Comparison of ENCODE assay signal across 17 cellular contexts in the genomic region with DNA sequence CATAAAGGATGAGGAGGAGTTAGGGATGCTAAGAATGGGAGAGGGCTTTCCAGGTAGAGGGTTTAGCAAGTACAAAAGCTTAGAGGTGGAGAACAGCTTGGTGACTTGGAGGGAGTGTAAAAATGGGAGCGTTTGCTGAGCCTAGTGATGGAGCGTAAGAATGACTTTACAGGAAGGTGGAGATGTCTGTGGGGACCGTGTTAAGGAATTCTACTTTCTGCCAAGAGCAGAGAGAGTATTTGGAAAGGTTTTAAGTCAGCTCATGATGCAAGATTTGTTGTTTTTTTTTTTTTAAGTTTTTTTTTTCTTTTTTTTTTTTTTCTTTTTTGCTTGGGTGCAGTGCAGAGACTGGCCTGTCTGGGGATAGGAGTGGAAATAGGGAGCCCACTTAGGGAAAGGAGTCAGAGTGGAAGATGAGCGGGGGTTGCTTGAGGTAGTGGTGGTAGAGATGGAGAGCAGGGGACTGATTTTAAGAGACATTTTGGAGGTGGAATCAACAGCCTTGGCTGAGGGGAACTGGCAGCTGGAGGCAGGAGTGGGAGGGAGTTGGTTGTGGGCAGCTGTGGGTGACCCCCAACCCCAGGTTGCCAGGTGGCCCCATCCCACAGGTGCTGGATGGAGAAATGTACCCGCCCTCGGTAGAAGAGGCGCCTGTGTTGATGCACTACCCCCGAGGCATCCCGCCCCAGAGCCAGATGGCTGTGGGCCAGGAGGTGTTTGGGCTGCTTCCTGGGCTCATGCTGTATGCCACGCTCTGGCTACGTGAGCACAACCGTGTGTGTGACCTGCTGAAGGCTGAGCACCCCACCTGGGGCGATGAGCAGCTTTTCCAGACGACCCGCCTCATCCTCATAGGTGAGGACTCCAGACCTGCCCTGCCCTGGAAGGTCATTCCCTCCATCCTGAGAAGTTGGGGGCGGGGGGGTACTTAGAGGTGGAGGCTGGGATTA. TPM values are rescaled to one million over a fixed set of nuclear protein-coding genes. Genes with fewer than 3 reads are reported as not detected.
DNase-seq lines count a peak whose midpoint lies in the region; ATAC-seq, FAIRE-seq and TF ChIP-seq lines count a peak whose summit lies in the region.
"Had no signal": no experiment of that assay in that cellular context is flagged by ENCODE, and none has a peak within 500 bp of the region (broad histone marks: within the 10 kb centered on the region; RNA-seq: fewer than 3 reads in every experiment).

No MANE protein-coding gene starts in this region.

- H2AFZ ChIP-seq in K562 (ENCODE audit: low read depth, low read length), result 0 out of 2 replicates have a peak overlapping the region, but pooled peaks have one; percentile 27

- peak; percentile 29 for FAIRE-seq in K562 (lab: Jason Lieb, UNC)

- no peaks in the 10 kb centered on the region for H3K79me2 ChIP-seq in K562 (ENCODE audit: control insufficient read depth, insufficient read depth, low read length)

- TF ChIP-seq POLR2A in K562 (conservative IDR thresholded peaks at IDR 0.05), result no peak
- TF ChIP-seq POLR2A in stomach (IDR thresholded peaks at IDR 0.05), result no peak

- H3K27ac ChIP-seq in K562 (ENCODE audit: extremely low read depth, low read depth, low read length) (no peak overlapping the region), stomach (peak overlapping the region in 4 of 5 donors; percentile 22 to 51 (median 28)), dorsolateral prefrontal cortex (no peak overlapping the region), A673 (ENCODE audit: low read depth, low read length, poor library complexity, severe bottlenecking) (no peak overlapping the region)
- H3K27ac ChIP-seq: SK-N-MC had no signal

- CTCF ChIA-PET in K562 (lab: Yijun Ruan, JAX; ENCODE audit: low intra/inter-chr PET ratio) (no interaction called here), A673 (lab: Charles Lee) (no interaction called here)

- TF ChIP-seq CTCF in K562 (IDR thresholded peaks at IDR 0.05 in 2 of 3, conservative IDR thresholded peaks at IDR 0.05 in 1 of 3; ENCODE audit: insufficient read depth in 2 of 3, low read depth in 1 of 3, low read length in 3 of 3) (no peak), foreskin fibroblast (IDR thresholded peaks at IDR 0.05; ENCODE audit: low read depth, low read length) (no peak), stomach (IDR thresholded peaks at IDR 0.05) (no peak), dorsolateral prefrontal cortex (IDR thresholded peaks at IDR 0.05 in 54 of 56, conservative IDR thresholded peaks at IDR 0.05 in 2 of 56; ENCODE audit: low read depth in 1 of 56, partially characterized antibody in 56 of 56) (no peak), A673 (conservative IDR thresholded peaks at IDR 0.05; ENCODE audit: low read depth, low read length) (no peak)

- in situ Hi-C loops in K562 (cut with MboI), result no loop called here

- no peak for TF ChIP-seq RAD21 in K562 (CRISPR knock-in tag; conservative IDR thresholded peaks at IDR 0.05 in 1 of 2, IDR thresholded peaks at IDR 0.05 in 1 of 2)

- H3K9me3 ChIP-seq in K562 (replicated peaks; ENCODE audit: control insufficient read depth, insufficient read depth, low read depth, low read length), result peaks cover 16% of the 10 kb centered on the region
- peaks cover 0 to 7% (median 3%) of the 10 kb centered on the region in 4 donors for H3K9me3 ChIP-seq in stomach
- peaks cover 7% of the 10 kb centered on the region for H3K9me3 ChIP-seq in A673 (ENCODE audit: low read depth, low read length, poor library complexity, severe bottlenecking)
- H3K9me3 ChIP-seq: HAP-1 had no signal

- 39% methylated on average over 16 of the region's 16 CpGs for WGBS in K562 (ENCODE audit: insufficient coverage, low coverage, missing lambda C conversion rate)
- 73 to 83% (median 76%) methylated on average over 9 to 16 of the region's 16 CpGs for WGBS in stomach, 5 donors

- POLR2A ChIA-PET in K562 (lab: Yijun Ruan, JAX) (interaction anchor here (0.9 kb wide), 1 partner anchor 15 kb away, joined by 3 read pairs; no protein-coding TSS in a partner anchor), A673 (lab: Charles Lee; ENCODE audit: low non-redundant PET) (no interaction called here)

- no peaks in the 10 kb centered on the region for H3K27me3 ChIP-seq in K562 (ENCODE audit: control insufficient read depth in 2 of 2, insufficient read depth in 2 of 2, low read length in 2 of 2)
- H3K27me3 ChIP-seq in stomach, result no peaks in the 10 kb centered on the region
- no peaks in the 10 kb centered on the region for H3K27me3 ChIP-seq in dorsolateral prefrontal cortex
- no peaks in the 10 kb centered on the region for H3K27me3 ChIP-seq in A673 (replicated peaks; ENCODE audit: insufficient read depth, low read depth, low read length, poor library complexity)

- no peaks in the 10 kb centered on the region for H3K9me1 ChIP-seq in K562 (ENCODE audit: control insufficient read depth, insufficient read depth, low read length)

- DNase-seq in Right ventricle myocardium inferior (ENCODE audit: missing footprints) (no peak), cardiac septum (ENCODE audit: low spot score) (no peak), K562 (ENCODE audit: extremely low read depth in 1 of 4, low spot score in 3 of 4) (no peak), foreskin fibroblast (peak; percentile 50 to 69), stomach (no peak), dorsolateral prefrontal cortex (no peak), A673 (ENCODE audit: low spot score) (no peak)
- DNase-seq: CD4-positive, alpha-beta T cell; effector CD8-positive, alpha-beta T cell; GF-D8; KG1; NCI-H1694; stimulated activated CD4-positive, alpha-beta T cell treated with anti-CD3 and anti-CD28 coated beads, Interleukin-4, amount 100 ng/mL, for 1 hour had no signal

- H3K9ac ChIP-seq in K562 (ENCODE audit: insufficient read depth in 1 of 2, low read depth in 2 of 2, low read length in 2 of 2), result no peak overlapping the region

- peaks cover 8 to 11% of the 10 kb centered on the region in 2 experiments; a peak in 4 of 5 replicates for H3K4me1 ChIP-seq in K562 (replicated peaks in 1 of 2; ENCODE audit: control insufficient read depth in 2 of 2, insufficient read depth in 2 of 2, low read length in 2 of 2)
- peaks cover 0 to 12% (median 6%) of the 10 kb centered on the region in 4 donors for H3K4me1 ChIP-seq in stomach
- H3K4me1 ChIP-seq in A673 (ENCODE audit: insufficient read depth, low read length, poor library complexity, severe bottlenecking), result no peaks in the 10 kb centered on the region
- H3K4me1 ChIP-seq: HAP-1 had no signal

- no peak for TF ChIP-seq EP300 in K562 (IDR thresholded peaks at IDR 0.05; ENCODE audit: low read length)
- no peak for TF ChIP-seq EP300 in stomach (IDR thresholded peaks at IDR 0.05)

- no peak overlapping the region for H3K4me2 ChIP-seq in K562 (ENCODE audit: insufficient read depth, low read length)

- BruUV-seq in K562 (replicated peaks; lab: Mats Ljungman, UMichigan) (no TSS peak), A673 (replicated peaks; lab: Mats Ljungman, UMichigan) (no TSS peak)

- H3K36me3 ChIP-seq in K562 (ENCODE audit: control insufficient read depth, insufficient read depth, low read length) (no peaks in the 10 kb centered on the region; the same call in 2 of the 3 replicates), stomach (peaks cover 7 to 59% (median 36%) of the 10 kb centered on the region in 4 donors), A673 (ENCODE audit: insufficient read depth, low read length, poor library complexity, severe bottlenecking) (no peaks in the 10 kb centered on the region)
- H3K36me3 ChIP-seq: HAP-1 had no signal

- H4K20me1 ChIP-seq in K562 (replicated peaks; ENCODE audit: control insufficient read depth, insufficient read depth, low read length), result no peaks in the 10 kb centered on the region

- H3K4me3 ChIP-seq in K562 (no peak overlapping the region), foreskin fibroblast (ENCODE audit: low read depth in 1 of 2, low read length in 2 of 2) (no peak overlapping the region), stomach (no peak overlapping the region), dorsolateral prefrontal cortex (no peak overlapping the region), A673 (ENCODE audit: low read depth, low read length, poor library complexity, severe bottlenecking) (no peak overlapping the region)
- H3K4me3 ChIP-seq: HAP-1, SK-N-MC had no signal

- ATAC-seq in Right ventricle myocardium inferior (peak; percentile 72), K562 (no peak), GM19455 (IDR thresholded peaks at IDR 0.05; ENCODE audit: unreplicated experiment) (no peak)
- ATAC-seq: stimulated activated memory B cell treated with anti-CD40 and anti-IgM and Interleukin-4, amounts not matched to agents 10 μg/mL and 1 μg/mL and 100 μg/mL, for 72 hours had no signal

- intact Hi-C loops in Right ventricle myocardium inferior (cut with DNase I) (no loop called here), cardiac septum (cut with DNase I) (no loop called here), K562 (cut with micrococcal nuclease) (no loop called here), stomach (cut with DNase I; ENCODE audit: low total_unique reads) (no loop called here), dorsolateral prefrontal cortex (cut with DNase I) (no loop called here), A673 (cut with micrococcal nuclease; ENCODE audit: unreplicated experiment) (no loop called here)

RNA-seq across cellular contexts. Expression of a gene that starts 12.4 kb away (rescaled TPM):
- total RNA-seq in Right ventricle myocardium inferior (4.0 TPM), cardiac septum (2.9 TPM), K562 (2014; rRNA removed) (4.9 and 5.3 TPM in 2 replicates), K562 (2014; rRNA removed; fragmentation: Illumina TruSeq; extraction: Trizol) (3.4 and 3.6 TPM in 2 replicates), K562 (2015; rRNA removed; fragmentation: Illumina TruSeq; extraction: Trizol) (3.8 and 4.5 TPM in 2 replicates), K562 (2021) (7.2 and 9.1 TPM in 2 replicates), stomach (10 to 100 TPM in 2 of 5 donors, 1 to 10 TPM in 3; 6.4 to 49.6 (median 8.1) TPM), dorsolateral prefrontal cortex (10 to 100 TPM in 4 of 120 experiments, 1 to 10 TPM in 116; 1.4 to 17.8 (median 4.7) TPM), A673 (2021) (not detected in 2 replicates)
- total RNA-seq in K562 (2011; cell fraction: chromatin; rRNA removed; ENCODE audit: low replicate concordance), result 8.0 and 9.1 TPM in 2 replicates
- total RNA-seq in K562 (2011; cell fraction: nucleolus; rRNA removed), result 6.3 and 7.7 TPM in 2 replicates
- 9.9 and 10.5 TPM in 2 replicates for total RNA-seq in K562 (2011; cell fraction: nucleoplasm; rRNA removed)
- polyA plus RNA-seq in K562 (2011; rRNA removed) (5.2 and 12.9 TPM in 2 replicates), K562 (2014; fragmentation: Illumina TruSeq; extraction: Trizol) (7.2 and 7.5 TPM in 2 replicates), K562 (2014; fragmentation: Nextera tagmentation; extraction: Ambion mirVana) (1 to 10 TPM; 3.7 to 8.2 TPM), K562 (2014; rRNA removed) (4.0 and 5.8 TPM in 2 replicates), stomach (10 to 100 TPM; 14.8 to 19.4 (median 15.4) TPM)
- 6.5 and 21.2 TPM in 2 replicates for polyA plus RNA-seq in K562 (2011; cell fraction: cytosol; rRNA removed)
- polyA plus RNA-seq in K562 (2011; cell fraction: nucleus; rRNA removed), result 6.4 and 18.4 TPM in 2 replicates
- polyA plus RNA-seq in K562 (2012), result 10.4 and 10.8 TPM in 2 replicates
- polyA minus RNA-seq in K562 (2011; rRNA and poly(A)+ RNA removed), result 2.5 and 6.5 TPM in 2 replicates
- polyA minus RNA-seq in K562 (2011; cell fraction: cytosol; rRNA and poly(A)+ RNA removed), result 3.0 and 6.0 TPM in 2 replicates
- 1.6 and 2.3 TPM in 2 replicates for polyA minus RNA-seq in K562 (2011; cell fraction: nucleus; rRNA and poly(A)+ RNA removed)

Comparison
In these comparisons a context has a peak if more than half of its experiments do, and no peak if none do; other contexts are left out.
1. DNase-seq: peak in foreskin fibroblast (2 of 2); none in Right ventricle myocardium inferior (single experiment), cardiac septum (single experiment), K562 (0 of 4), stomach (single experiment), dorsolateral prefrontal cortex (0 of 10) and A673 (single experiment).
2. H3K27ac ChIP-seq: peak in stomach (4 of 5); none in K562 (single experiment), dorsolateral prefrontal cortex (0 of 59) and A673 (single experiment).